ENCODE assay signal across 1 cellular context in the genomic region with DNA sequence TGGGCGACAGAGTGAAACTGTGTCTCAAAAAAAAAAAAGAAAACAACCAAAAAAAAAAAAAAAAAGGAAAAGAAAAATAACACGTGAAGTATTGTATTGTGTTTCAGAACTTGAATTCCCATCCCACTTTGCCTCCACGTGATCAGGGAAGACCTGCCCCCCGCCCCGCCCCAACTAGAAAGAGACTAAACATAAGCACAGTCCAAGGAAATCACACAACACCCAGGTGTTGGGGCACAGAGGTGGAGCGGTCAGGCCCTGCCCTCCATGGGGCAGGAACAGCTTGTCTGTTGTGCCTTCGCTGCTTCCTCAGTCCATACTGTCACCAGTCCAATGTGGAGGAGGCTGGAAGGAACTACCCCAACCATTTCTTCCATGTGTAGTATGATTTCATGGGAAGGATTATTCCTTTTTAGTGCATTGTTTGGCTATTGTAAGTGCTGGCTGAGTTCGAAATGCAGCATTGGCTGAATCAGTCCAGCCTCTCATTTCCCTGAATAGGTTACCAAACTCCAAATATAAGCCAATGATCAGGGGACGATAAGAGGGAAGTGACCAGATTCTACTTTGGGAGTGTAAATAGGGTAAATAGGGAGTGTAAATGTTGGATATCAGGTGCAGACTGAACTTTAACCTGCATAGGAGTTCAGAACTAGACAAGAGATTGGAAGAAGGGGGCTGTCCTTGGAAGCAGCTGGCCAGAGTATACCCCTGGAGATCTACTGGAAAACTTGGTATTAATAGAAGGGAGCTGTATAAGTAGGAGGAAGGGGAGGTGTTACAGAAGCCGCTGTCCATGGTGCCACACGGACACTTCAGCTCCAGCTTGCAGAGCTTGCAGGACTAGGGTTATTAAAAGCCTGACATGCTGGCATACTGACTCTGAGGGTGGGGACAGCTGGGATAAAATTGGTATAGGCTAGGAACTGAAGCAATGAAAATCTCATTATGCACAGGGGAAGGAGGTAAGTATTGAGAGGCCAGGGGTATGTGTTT.
TF ChIP-seq lines count a peak whose summit lies in the region.

No MANE protein-coding gene starts in this region.

TF ChIP-seq in WTC11, 78 proteins besides CTCF, POLR2A, EP300 and RAD21 (continued from another document):
- TF ChIP-seq, protein P1, sequence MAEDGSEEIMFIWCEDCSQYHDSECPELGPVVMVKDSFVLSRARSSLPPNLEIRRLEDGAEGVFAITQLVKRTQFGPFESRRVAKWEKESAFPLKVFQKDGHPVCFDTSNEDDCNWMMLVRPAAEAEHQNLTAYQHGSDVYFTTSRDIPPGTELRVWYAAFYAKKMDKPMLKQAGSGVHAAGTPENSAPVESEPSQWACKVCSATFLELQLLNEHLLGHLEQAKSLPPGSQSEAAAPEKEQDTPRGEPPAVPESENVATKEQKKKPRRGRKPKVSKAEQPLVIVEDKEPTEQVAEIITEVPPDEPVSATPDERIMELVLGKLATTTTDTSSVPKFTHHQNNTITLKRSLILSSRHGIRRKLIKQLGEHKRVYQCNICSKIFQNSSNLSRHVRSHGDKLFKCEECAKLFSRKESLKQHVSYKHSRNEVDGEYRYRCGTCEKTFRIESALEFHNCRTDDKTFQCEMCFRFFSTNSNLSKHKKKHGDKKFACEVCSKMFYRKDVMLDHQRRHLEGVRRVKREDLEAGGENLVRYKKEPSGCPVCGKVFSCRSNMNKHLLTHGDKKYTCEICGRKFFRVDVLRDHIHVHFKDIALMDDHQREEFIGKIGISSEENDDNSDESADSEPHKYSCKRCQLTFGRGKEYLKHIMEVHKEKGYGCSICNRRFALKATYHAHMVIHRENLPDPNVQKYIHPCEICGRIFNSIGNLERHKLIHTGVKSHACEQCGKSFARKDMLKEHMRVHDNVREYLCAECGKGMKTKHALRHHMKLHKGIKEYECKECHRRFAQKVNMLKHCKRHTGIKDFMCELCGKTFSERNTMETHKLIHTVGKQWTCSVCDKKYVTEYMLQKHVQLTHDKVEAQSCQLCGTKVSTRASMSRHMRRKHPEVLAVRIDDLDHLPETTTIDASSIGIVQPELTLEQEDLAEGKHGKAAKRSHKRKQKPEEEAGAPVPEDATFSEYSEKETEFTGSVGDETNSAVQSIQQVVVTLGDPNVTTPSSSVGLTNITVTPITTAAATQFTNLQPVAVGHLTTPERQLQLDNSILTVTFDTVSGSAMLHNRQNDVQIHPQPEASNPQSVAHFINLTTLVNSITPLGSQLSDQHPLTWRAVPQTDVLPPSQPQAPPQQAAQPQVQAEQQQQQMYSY (CRISPR knock-in tag; IDR thresholded peaks at IDR 0.05): no peak
- TF ChIP-seq FOXP1 (CRISPR knock-in tag; IDR thresholded peaks at IDR 0.05; ENCODE audit: borderline replicate concordance) (no peak), NFE2L1 (CRISPR knock-in tag; IDR thresholded peaks at IDR 0.05) (no peak), HMGA2 (CRISPR knock-in tag; IDR thresholded peaks at IDR 0.05) (no peak), ESRRA (CRISPR knock-in tag; IDR thresholded peaks at IDR 0.05; ENCODE audit: borderline replicate concordance) (no peak)
- TF ChIP-seq, protein P2, sequence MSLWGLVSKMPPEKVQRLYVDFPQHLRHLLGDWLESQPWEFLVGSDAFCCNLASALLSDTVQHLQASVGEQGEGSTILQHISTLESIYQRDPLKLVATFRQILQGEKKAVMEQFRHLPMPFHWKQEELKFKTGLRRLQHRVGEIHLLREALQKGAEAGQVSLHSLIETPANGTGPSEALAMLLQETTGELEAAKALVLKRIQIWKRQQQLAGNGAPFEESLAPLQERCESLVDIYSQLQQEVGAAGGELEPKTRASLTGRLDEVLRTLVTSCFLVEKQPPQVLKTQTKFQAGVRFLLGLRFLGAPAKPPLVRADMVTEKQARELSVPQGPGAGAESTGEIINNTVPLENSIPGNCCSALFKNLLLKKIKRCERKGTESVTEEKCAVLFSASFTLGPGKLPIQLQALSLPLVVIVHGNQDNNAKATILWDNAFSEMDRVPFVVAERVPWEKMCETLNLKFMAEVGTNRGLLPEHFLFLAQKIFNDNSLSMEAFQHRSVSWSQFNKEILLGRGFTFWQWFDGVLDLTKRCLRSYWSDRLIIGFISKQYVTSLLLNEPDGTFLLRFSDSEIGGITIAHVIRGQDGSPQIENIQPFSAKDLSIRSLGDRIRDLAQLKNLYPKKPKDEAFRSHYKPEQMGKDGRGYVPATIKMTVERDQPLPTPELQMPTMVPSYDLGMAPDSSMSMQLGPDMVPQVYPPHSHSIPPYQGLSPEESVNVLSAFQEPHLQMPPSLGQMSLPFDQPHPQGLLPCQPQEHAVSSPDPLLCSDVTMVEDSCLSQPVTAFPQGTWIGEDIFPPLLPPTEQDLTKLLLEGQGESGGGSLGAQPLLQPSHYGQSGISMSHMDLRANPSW (CRISPR knock-in tag; conservative IDR thresholded peaks at IDR 0.05; ENCODE audit: low read depth): no peak
- TF ChIP-seq, protein P3, sequence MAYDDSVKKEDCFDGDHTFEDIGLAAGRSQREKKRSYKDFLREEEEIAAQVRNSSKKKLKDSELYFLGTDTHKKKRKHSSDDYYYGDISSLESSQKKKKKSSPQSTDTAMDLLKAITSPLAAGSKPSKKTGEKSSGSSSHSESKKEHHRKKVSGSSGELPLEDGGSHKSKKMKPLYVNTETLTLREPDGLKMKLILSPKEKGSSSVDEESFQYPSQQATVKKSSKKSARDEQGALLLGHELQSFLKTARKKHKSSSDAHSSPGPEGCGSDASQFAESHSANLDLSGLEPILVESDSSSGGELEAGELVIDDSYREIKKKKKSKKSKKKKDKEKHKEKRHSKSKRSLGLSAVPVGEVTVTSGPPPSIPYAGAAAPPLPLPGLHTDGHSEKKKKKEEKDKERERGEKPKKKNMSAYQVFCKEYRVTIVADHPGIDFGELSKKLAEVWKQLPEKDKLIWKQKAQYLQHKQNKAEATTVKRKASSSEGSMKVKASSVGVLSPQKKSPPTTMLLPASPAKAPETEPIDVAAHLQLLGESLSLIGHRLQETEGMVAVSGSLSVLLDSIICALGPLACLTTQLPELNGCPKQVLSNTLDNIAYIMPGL (CRISPR knock-in tag; IDR thresholded peaks at IDR 0.05): no peak
- TF ChIP-seq, protein P4, sequence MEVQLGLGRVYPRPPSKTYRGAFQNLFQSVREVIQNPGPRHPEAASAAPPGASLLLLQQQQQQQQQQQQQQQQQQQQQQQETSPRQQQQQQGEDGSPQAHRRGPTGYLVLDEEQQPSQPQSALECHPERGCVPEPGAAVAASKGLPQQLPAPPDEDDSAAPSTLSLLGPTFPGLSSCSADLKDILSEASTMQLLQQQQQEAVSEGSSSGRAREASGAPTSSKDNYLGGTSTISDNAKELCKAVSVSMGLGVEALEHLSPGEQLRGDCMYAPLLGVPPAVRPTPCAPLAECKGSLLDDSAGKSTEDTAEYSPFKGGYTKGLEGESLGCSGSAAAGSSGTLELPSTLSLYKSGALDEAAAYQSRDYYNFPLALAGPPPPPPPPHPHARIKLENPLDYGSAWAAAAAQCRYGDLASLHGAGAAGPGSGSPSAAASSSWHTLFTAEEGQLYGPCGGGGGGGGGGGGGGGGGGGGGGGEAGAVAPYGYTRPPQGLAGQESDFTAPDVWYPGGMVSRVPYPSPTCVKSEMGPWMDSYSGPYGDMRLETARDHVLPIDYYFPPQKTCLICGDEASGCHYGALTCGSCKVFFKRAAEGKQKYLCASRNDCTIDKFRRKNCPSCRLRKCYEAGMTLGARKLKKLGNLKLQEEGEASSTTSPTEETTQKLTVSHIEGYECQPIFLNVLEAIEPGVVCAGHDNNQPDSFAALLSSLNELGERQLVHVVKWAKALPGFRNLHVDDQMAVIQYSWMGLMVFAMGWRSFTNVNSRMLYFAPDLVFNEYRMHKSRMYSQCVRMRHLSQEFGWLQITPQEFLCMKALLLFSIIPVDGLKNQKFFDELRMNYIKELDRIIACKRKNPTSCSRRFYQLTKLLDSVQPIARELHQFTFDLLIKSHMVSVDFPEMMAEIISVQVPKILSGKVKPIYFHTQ (CRISPR knock-in tag; IDR thresholded peaks at IDR 0.05): no peak
